Comparison of ENCODE assay signal across 34 cellular contexts in genomic region chr17:57132663-57133062, GRCh38. TPM values are rescaled to one million over a fixed set of nuclear protein-coding genes. Genes with fewer than 3 reads are reported as not detected.
A peak's percentile ranks its signal among the peaks of the same experiment; 100 is the strongest.
DNase-seq lines count a peak whose midpoint lies in the region; ATAC-seq and TF ChIP-seq lines count a peak whose summit lies in the region.
"Had no signal": no experiment of that assay in that cellular context is flagged by ENCODE, and none has a peak within 500 bp of the region (broad histone marks: within the 10 kb centered on the region; RNA-seq: fewer than 3 reads in every experiment).

No MANE protein-coding gene starts in this region.

- H3K27me3 Mint-ChIP-seq in activated CD8-positive, alpha-beta T cell treated with anti-CD3 and anti-CD28 coated beads, Interleukin-2, amount 10 ng/mL, durations not matched to agents 7 days and 5 days (ENCODE audit: low read depth) = peaks cover 5% of the 10 kb centered on the region
- H3K27me3 Mint-ChIP-seq in activated CD8-positive, alpha-beta T cell treated with anti-CD3 and anti-CD28 coated beads for 36 hours = no peaks in the 10 kb centered on the region
- H3K27me3 Mint-ChIP-seq: activated naive CD8-positive, alpha-beta T cell treated with anti-CD3 and anti-CD28 coated beads, Interleukin-2, amount 10 ng/mL, durations not matched to agents 7 days and 5 days; stimulated activated naive CD8-positive, alpha-beta T cell treated with anti-CD3 and anti-CD28 coated beads, Interleukin-15, amount 100 ng/mL, for 72 hours had no signal

- no peak for DNase-seq in activated CD8-positive, alpha-beta T cell treated with anti-CD3 and anti-CD28 coated beads, Interleukin-2, amount 10 ng/mL, durations not matched to agents 7 days and 5 days
- DNase-seq in activated CD8-positive, alpha-beta T cell treated with anti-CD3 and anti-CD28 coated beads for 36 hours = no peak
- DNase-seq in mesendoderm = no peak
- no peak for DNase-seq in D341Med (ENCODE audit: low spot score)
- no peak for DNase-seq in GF-D8 (lab: John Stamatoyannopoulos, UW)
- DNase-seq: activated CD4-positive, alpha-beta T cell treated with anti-CD3 and anti-CD28 coated beads for 48 hours; activated gamma-delta T cell treated with Interleukin-2 at 50 U/mL for 16 hours; activated naive CD8-positive, alpha-beta T cell treated with anti-CD3 and anti-CD28 coated beads, Interleukin-2, amount 10 ng/mL, durations not matched to agents 7 days and 5 days; activated T-cell treated with anti-CD3 and anti-CD28 coated beads, Interleukin-2, amount 50 U/mL, for 1 hour; AML-193; CD4-positive, alpha-beta memory T cell; colonic mucosa; effector CD4-positive, alpha-beta T cell; hippocampal formation; IMR-90; left colon; NCI-H1048; NCI-H1694 treated with DMSO at 0.1 percent for 48 hours; NK-92 treated with Interleukin-12 subunit alpha and Interleukin-12 subunit beta, amount 100 ng/mL, for 24 hours; right cardiac atrium; SIG-M5; spleen; stimulated activated CD8-positive, alpha-beta memory T cell treated with anti-CD3 and anti-CD28 coated beads, Interleukin-4, amount 100 ng/mL, for 48 hours; stimulated activated naive CD8-positive, alpha-beta T cell treated with anti-CD3 and anti-CD28 coated beads, Interleukin-15, amount 100 ng/mL, for 72 hours; SW 1271; T1000; uterus; WERI-Rb-1 had no signal

- H3K27ac Mint-ChIP-seq in activated CD8-positive, alpha-beta T cell treated with anti-CD3 and anti-CD28 coated beads, Interleukin-2, amount 10 ng/mL, durations not matched to agents 7 days and 5 days = no peak overlapping the region
- no peak overlapping the region for H3K27ac Mint-ChIP-seq in activated CD8-positive, alpha-beta T cell treated with anti-CD3 and anti-CD28 coated beads for 36 hours
- H3K27ac Mint-ChIP-seq: activated naive CD8-positive, alpha-beta T cell treated with anti-CD3 and anti-CD28 coated beads, Interleukin-2, amount 10 ng/mL, durations not matched to agents 7 days and 5 days; stimulated activated naive CD8-positive, alpha-beta T cell treated with anti-CD3 and anti-CD28 coated beads, Interleukin-15, amount 100 ng/mL, for 72 hours had no signal

- intact Hi-C loops in activated CD8-positive, alpha-beta T cell treated with anti-CD3 and anti-CD28 coated beads for 36 hours (cut with micrococcal nuclease) = loop anchor here (5.0 to 10.0 kb wide), 2 partner anchors 612 to 700 kb away; partner anchors contain the start of gene CCDC182

- H3K36me3 ChIP-seq in OCI-LY1 (ENCODE audit: insufficient read depth, low read length) = no peaks in the 10 kb centered on the region
- no peaks in the 10 kb centered on the region for H3K36me3 ChIP-seq in mesendoderm (ENCODE audit: control insufficient read depth, insufficient read depth, low read length)
- H3K36me3 ChIP-seq: ascending aorta, cardiac muscle cell, colonic mucosa, spleen, thoracic aorta, uterus, WERI-Rb-1 had no signal

- H4K20me1 ChIP-seq in OCI-LY1 (ENCODE audit: insufficient read depth, low read length) = no peaks in the 10 kb centered on the region

- peak; percentile 42 for ATAC-seq in activated CD8-positive, alpha-beta T cell treated with anti-CD3 and anti-CD28 coated beads, Interleukin-2, amount 10 ng/mL, durations not matched to agents 7 days and 5 days
- no peak for ATAC-seq in activated CD8-positive, alpha-beta T cell treated with anti-CD3 and anti-CD28 coated beads for 36 hours
- ATAC-seq in HG03175 (IDR thresholded peaks at IDR 0.05; ENCODE audit: unreplicated experiment) (no peak), GM18519 (IDR thresholded peaks at IDR 0.05; ENCODE audit: low FRiP score, unreplicated experiment) (no peak)
- ATAC-seq: left colon; right cardiac atrium; stimulated activated naive CD8-positive, alpha-beta T cell treated with anti-CD3 and anti-CD28 coated beads, Interleukin-15, amount 100 ng/mL, for 72 hours had no signal

- H3K4me1 Mint-ChIP-seq in activated CD8-positive, alpha-beta T cell treated with anti-CD3 and anti-CD28 coated beads, Interleukin-2, amount 10 ng/mL, durations not matched to agents 7 days and 5 days (ENCODE audit: low read depth) = peaks cover 2% of the 10 kb centered on the region
- H3K4me1 Mint-ChIP-seq in activated CD8-positive, alpha-beta T cell treated with anti-CD3 and anti-CD28 coated beads for 36 hours (ENCODE audit: low read depth) = peaks cover 14% of the 10 kb centered on the region

- H4K8ac ChIP-seq in mesendoderm (ENCODE audit: low read depth, low read length) = no peak overlapping the region

- H3K4me1 ChIP-seq in OCI-LY1 (ENCODE audit: insufficient read depth, low read length, severe bottlenecking) (peaks cover 15% of the 10 kb centered on the region), mesendoderm (ENCODE audit: control insufficient read depth, low read depth, low read length) (no peaks in the 10 kb centered on the region)
- H3K4me1 ChIP-seq: ascending aorta, colonic mucosa, uterus had no signal

- H3K27me3 ChIP-seq in OCI-LY1 (ENCODE audit: insufficient read depth, low read length) = no peaks in the 10 kb centered on the region
- no peaks in the 10 kb centered on the region for H3K27me3 ChIP-seq in mesendoderm (ENCODE audit: insufficient read depth, low read length, poor library complexity)
- H3K27me3 ChIP-seq: ascending aorta, cardiac muscle cell, colonic mucosa, uterus had no signal

- no peak overlapping the region for H2BK120ac ChIP-seq in mesendoderm (ENCODE audit: low read depth, low read length)

- POLR2A ChIA-PET in activated CD8-positive, alpha-beta T cell treated with anti-CD3 and anti-CD28 coated beads, Interleukin-2, amount 10 ng/mL, durations not matched to agents 7 days and 5 days (lab: Charles Lee) = no interaction called here
- POLR2A ChIA-PET in activated CD8-positive, alpha-beta T cell treated with anti-CD3 and anti-CD28 coated beads for 36 hours (lab: Charles Lee) = no interaction called here

- no peak for TF ChIP-seq CTCF in activated CD8-positive, alpha-beta T cell treated with anti-CD3 and anti-CD28 coated beads for 36 hours (IDR thresholded peaks at IDR 0.05)
- TF ChIP-seq CTCF in OCI-LY1 (IDR thresholded peaks at IDR 0.05; ENCODE audit: low read length) = no peak

- no peak overlapping the region for H2BK15ac ChIP-seq in mesendoderm (replicated peaks; ENCODE audit: low read depth)

- H3K56ac ChIP-seq in mesendoderm (ENCODE audit: low read length) = peak overlapping the region; percentile 15

- no peak overlapping the region for H2AFZ ChIP-seq in OCI-LY1 (ENCODE audit: low read length)

- no peaks in the 10 kb centered on the region for H3F3A ChIP-seq in OCI-LY1 (ENCODE audit: insufficient read depth, low read length)

- H3K9me3 Mint-ChIP-seq in activated CD8-positive, alpha-beta T cell treated with anti-CD3 and anti-CD28 coated beads, Interleukin-2, amount 10 ng/mL, durations not matched to agents 7 days and 5 days (ENCODE audit: insufficient read depth) = no peaks in the 10 kb centered on the region
- no peaks in the 10 kb centered on the region for H3K9me3 Mint-ChIP-seq in activated CD8-positive, alpha-beta T cell treated with anti-CD3 and anti-CD28 coated beads for 36 hours
- H3K9me3 Mint-ChIP-seq: activated naive CD8-positive, alpha-beta T cell treated with anti-CD3 and anti-CD28 coated beads, Interleukin-2, amount 10 ng/mL, durations not matched to agents 7 days and 5 days; CD4-positive, alpha-beta memory T cell; stimulated activated naive CD8-positive, alpha-beta T cell treated with anti-CD3 and anti-CD28 coated beads, Interleukin-15, amount 100 ng/mL, for 72 hours had no signal

- no peaks in the 10 kb centered on the region for H3K36me3 Mint-ChIP-seq in activated CD8-positive, alpha-beta T cell treated with anti-CD3 and anti-CD28 coated beads, Interleukin-2, amount 10 ng/mL, durations not matched to agents 7 days and 5 days (ENCODE audit: low read depth)
- H3K36me3 Mint-ChIP-seq in activated CD8-positive, alpha-beta T cell treated with anti-CD3 and anti-CD28 coated beads for 36 hours (ENCODE audit: low read depth) = no peaks in the 10 kb centered on the region
- H3K36me3 Mint-ChIP-seq: activated naive CD8-positive, alpha-beta T cell treated with anti-CD3 and anti-CD28 coated beads, Interleukin-2, amount 10 ng/mL, durations not matched to agents 7 days and 5 days; CD4-positive, alpha-beta memory T cell had no signal

- no peak overlapping the region for H2AK5ac ChIP-seq in mesendoderm (ENCODE audit: low read length)

- H3K79me1 ChIP-seq in mesendoderm (ENCODE audit: low read length) = no peaks in the 10 kb centered on the region

- no peak overlapping the region for H3K18ac ChIP-seq in mesendoderm (ENCODE audit: low read length)

- H3K4me2 ChIP-seq in OCI-LY1 (ENCODE audit: low read length) (peak overlapping the region; percentile 51), mesendoderm (ENCODE audit: low read length) (no peak overlapping the region)

- H3K9me3 ChIP-seq in OCI-LY1 (ENCODE audit: low read length) = no peaks in the 10 kb centered on the region
- H3K9me3 ChIP-seq: ascending aorta, colonic mucosa, spleen, thoracic aorta, uterus had no signal

- no CpG with 5 or more reads among the region's 2 CpGs for whole genome bisulfite sequencing in mesendoderm (ENCODE audit: extremely low coverage, insufficient coverage, low lambda C conversion rate)

- CTCF ChIA-PET in activated CD8-positive, alpha-beta T cell treated with anti-CD3 and anti-CD28 coated beads, Interleukin-2, amount 10 ng/mL, durations not matched to agents 7 days and 5 days (lab: Charles Lee) = interaction anchor here (0.7 to 0.8 kb wide), 2 partner anchors 110 to 650 kb away, joined by 3 read pairs; no protein-coding TSS in a partner anchor
- CTCF ChIA-PET in activated CD8-positive, alpha-beta T cell treated with anti-CD3 and anti-CD28 coated beads for 36 hours (lab: Charles Lee) = interaction anchor here (0.8 kb wide), 1 partner anchor 615 kb away, joined by 3 read pairs; no protein-coding TSS in a partner anchor

- H4K5ac ChIP-seq in mesendoderm (ENCODE audit: low read length) = no peak overlapping the region

- H3K9ac ChIP-seq in OCI-LY1 (ENCODE audit: low read length) = peak overlapping the region; percentile 14; the same call in 1 of the 2 replicates
- H3K9ac ChIP-seq in mesendoderm (ENCODE audit: low read length) = no peak overlapping the region

- no peak overlapping the region for H3K4me3 Mint-ChIP-seq in activated CD8-positive, alpha-beta T cell treated with anti-CD3 and anti-CD28 coated beads, Interleukin-2, amount 10 ng/mL, durations not matched to agents 7 days and 5 days
- no peak overlapping the region for H3K4me3 Mint-ChIP-seq in activated CD8-positive, alpha-beta T cell treated with anti-CD3 and anti-CD28 coated beads for 36 hours
- H3K4me3 Mint-ChIP-seq: activated naive CD8-positive, alpha-beta T cell treated with anti-CD3 and anti-CD28 coated beads, Interleukin-2, amount 10 ng/mL, durations not matched to agents 7 days and 5 days; CD4-positive, alpha-beta memory T cell; stimulated activated naive CD8-positive, alpha-beta T cell treated with anti-CD3 and anti-CD28 coated beads, Interleukin-15, amount 100 ng/mL, for 72 hours had no signal

- H3K27ac ChIP-seq in OCI-LY1 (ENCODE audit: low read depth, low read length, poor library complexity, severe bottlenecking) (peak overlapping the region; percentile 67), mesendoderm (ENCODE audit: low read depth, low read length) (no peak overlapping the region)
- H3K27ac ChIP-seq: ascending aorta, cardiac muscle cell, colonic mucosa, spleen, thoracic aorta, uterus, WERI-Rb-1 had no signal

- H3K23ac ChIP-seq in mesendoderm (ENCODE audit: low read length) = no peak overlapping the region

- H3K4me3 ChIP-seq in OCI-LY1 (ENCODE audit: low read depth, low read length, poor library complexity, severe bottlenecking) (no peak overlapping the region), mesendoderm (ENCODE audit: low read length) (no peak overlapping the region)
- H3K4me3 ChIP-seq: ascending aorta, cardiac muscle cell, colonic mucosa, spleen, thoracic aorta, uterus had no signal

- H3K79me2 ChIP-seq in OCI-LY1 (ENCODE audit: insufficient read depth, low read length) (no peaks in the 10 kb centered on the region), mesendoderm (ENCODE audit: control insufficient read depth, insufficient read depth, low read length) (no peaks in the 10 kb centered on the region)

- no peak overlapping the region for H3K4ac ChIP-seq in mesendoderm (ENCODE audit: low read depth, low read length)

- H3K9me2 ChIP-seq in OCI-LY1 (ENCODE audit: low read depth, low read length) = no peaks in the 10 kb centered on the region

- no peak overlapping the region for H2BK5ac ChIP-seq in mesendoderm (ENCODE audit: low read length)

RNA-seq across cellular contexts. Expression of gene AKAP1, which starts 47.6 kb away (rescaled TPM):
- total RNA-seq in activated CD8-positive, alpha-beta T cell treated with anti-CD3 and anti-CD28 coated beads, Interleukin-2, amount 10 ng/mL, durations not matched to agents 7 days and 5 days = 10 to 100 TPM; 30.0 to 33.6 TPM
- total RNA-seq in activated CD8-positive, alpha-beta T cell treated with anti-CD3 and anti-CD28 coated beads for 36 hours = 10 to 100 TPM; 27.3 to 28.6 TPM
- polyA plus RNA-seq in mesendoderm (2013, experiment 1 of 2) = 32.9 TPM
- 34.0 TPM for polyA plus RNA-seq in mesendoderm (2013, experiment 2 of 2)
